29 cellular contexts compared by ENCODE assay signal in genomic region chr2:210620456-210620855, GRCh38.
DNase-seq lines count a peak whose midpoint lies in the region; ATAC-seq and TF ChIP-seq lines count a peak whose summit lies in the region.
"Had no signal": no experiment of that assay in that cellular context is flagged by ENCODE, and none has a peak within 500 bp of the region (broad histone marks: within the 10 kb centered on the region; RNA-seq: fewer than 3 reads in every experiment).

No MANE protein-coding gene starts in this region.

- BruUV-seq in A673 (replicated peaks; lab: Mats Ljungman, UMichigan): no TSS peak

- no peak overlapping the region for H3K4me3 Mint-ChIP-seq in endodermal cell
- no peak overlapping the region for H3K4me3 Mint-ChIP-seq in stimulated activated effector memory CD8-positive, alpha-beta T cell treated with anti-CD3 and anti-CD28 coated beads, Interleukin-12 subunit alpha, Interleukin-12 subunit beta, amount 100 ng/mL, for 72 hours
- no peak overlapping the region for H3K4me3 Mint-ChIP-seq in activated naive CD4-positive, alpha-beta T cell treated with anti-CD3 and anti-CD28 coated beads for 36 hours
- H3K4me3 Mint-ChIP-seq: activated naive CD8-positive, alpha-beta T cell treated with anti-CD3 and anti-CD28 coated beads, Interleukin-2, amount 10 ng/mL, durations not matched to agents 7 days and 5 days; CD8-positive, alpha-beta memory T cell; naive B cell; T-cell had no signal

- no peak overlapping the region for H3K27ac ChIP-seq in A673 (ENCODE audit: low read depth, low read length, poor library complexity, severe bottlenecking)
- peak overlapping the region; percentile 43; the same call in 1 of the 2 replicates for H3K27ac ChIP-seq in HUES64 (ENCODE audit: low read depth, low read length)
- H3K27ac ChIP-seq in endodermal cell (ENCODE audit: low read depth, low read length): no peak overlapping the region
- no peak overlapping the region for H3K27ac ChIP-seq in hepatocyte
- H3K27ac ChIP-seq: heart left ventricle, prostate gland, SJSA1, testis had no signal

- H4K20me1 ChIP-seq in hepatocyte (ENCODE audit: insufficient read depth, poor library complexity, severe bottlenecking): no peaks in the 10 kb centered on the region

- no peak overlapping the region for H2AFZ ChIP-seq in hepatocyte

- no peak for ATAC-seq in stimulated activated effector memory CD8-positive, alpha-beta T cell treated with anti-CD3 and anti-CD28 coated beads, Interleukin-12 subunit alpha, Interleukin-12 subunit beta, amount 100 ng/mL, for 72 hours
- ATAC-seq: heart left ventricle, left ventricle myocardium superior, T-cell had no signal

- CTCF ChIA-PET in A673 (lab: Charles Lee): no interaction called here
- CTCF ChIA-PET in activated naive CD4-positive, alpha-beta T cell treated with anti-CD3 and anti-CD28 coated beads for 36 hours (lab: Charles Lee): interaction anchor here (0.6 kb wide), 1 partner anchor 403 kb away, joined by 3 read pairs; no protein-coding TSS in a partner anchor

- no peaks in the 10 kb centered on the region for H3K9me3 Mint-ChIP-seq in endodermal cell
- no peaks in the 10 kb centered on the region for H3K9me3 Mint-ChIP-seq in stimulated activated effector memory CD8-positive, alpha-beta T cell treated with anti-CD3 and anti-CD28 coated beads, Interleukin-12 subunit alpha, Interleukin-12 subunit beta, amount 100 ng/mL, for 72 hours
- H3K9me3 Mint-ChIP-seq in activated naive CD4-positive, alpha-beta T cell treated with anti-CD3 and anti-CD28 coated beads for 36 hours: no peaks in the 10 kb centered on the region
- H3K9me3 Mint-ChIP-seq: activated naive CD8-positive, alpha-beta T cell treated with anti-CD3 and anti-CD28 coated beads, Interleukin-2, amount 10 ng/mL, durations not matched to agents 7 days and 5 days; CD8-positive, alpha-beta memory T cell; naive B cell; T-cell had no signal

- H3K27me3 ChIP-seq in A673 (replicated peaks; ENCODE audit: insufficient read depth, low read depth, low read length, poor library complexity): no peaks in the 10 kb centered on the region
- H3K27me3 ChIP-seq in HUES64 (ENCODE audit: insufficient read depth, low read length): no peaks in the 10 kb centered on the region
- H3K27me3 ChIP-seq in endodermal cell (ENCODE audit: control insufficient read depth, insufficient read depth, low read length, poor library complexity, severe bottlenecking): no peaks in the 10 kb centered on the region
- H3K27me3 ChIP-seq in hepatocyte: no peaks in the 10 kb centered on the region
- H3K27me3 ChIP-seq: heart left ventricle, SJSA1, testis had no signal

- H3K36me3 ChIP-seq in A673 (ENCODE audit: insufficient read depth, low read length, poor library complexity, severe bottlenecking): no peaks in the 10 kb centered on the region
- H3K36me3 ChIP-seq in HUES64 (ENCODE audit: insufficient read depth, low read length): no peaks in the 10 kb centered on the region
- no peaks in the 10 kb centered on the region for H3K36me3 ChIP-seq in endodermal cell (ENCODE audit: control insufficient read depth, insufficient read depth, low read length)
- no peaks in the 10 kb centered on the region for H3K36me3 ChIP-seq in hepatocyte (replicated peaks; ENCODE audit: insufficient read depth, low read depth)
- H3K36me3 ChIP-seq: HAP-1, heart left ventricle, prostate gland, SJSA1 had no signal

- H3K9me3 ChIP-seq in A673 (ENCODE audit: low read depth, low read length, poor library complexity, severe bottlenecking) (no peaks in the 10 kb centered on the region), HUES64 (ENCODE audit: insufficient read depth, low read depth, low read length) (no peaks in the 10 kb centered on the region), endodermal cell (ENCODE audit: control insufficient read depth, low read length) (no peaks in the 10 kb centered on the region), hepatocyte (ENCODE audit: low read depth) (no peaks in the 10 kb centered on the region)
- H3K9me3 ChIP-seq: HAP-1, heart left ventricle, prostate gland, SJSA1, testis had no signal

- intact Hi-C loops in A673 (cut with micrococcal nuclease; ENCODE audit: unreplicated experiment): no loop called here
- intact Hi-C loops in activated naive CD4-positive, alpha-beta T cell treated with anti-CD3 and anti-CD28 coated beads for 36 hours (cut with micrococcal nuclease): no loop called here

- no peaks in the 10 kb centered on the region for H3K27me3 Mint-ChIP-seq in endodermal cell (ENCODE audit: insufficient read depth)
- H3K27me3 Mint-ChIP-seq in activated naive CD4-positive, alpha-beta T cell treated with anti-CD3 and anti-CD28 coated beads for 36 hours (ENCODE audit: low read depth): peaks cover 4% of the 10 kb centered on the region
- H3K27me3 Mint-ChIP-seq: CD8-positive, alpha-beta memory T cell; naive B cell; T-cell had no signal

- no peak overlapping the region for H3K9ac ChIP-seq in HUES64 (ENCODE audit: low read depth, low read length)
- H3K9ac ChIP-seq in endodermal cell (ENCODE audit: extremely low read depth, low read length, poor library complexity, severe bottlenecking): no peak overlapping the region

- H3K4me1 ChIP-seq in A673 (ENCODE audit: insufficient read depth, low read length, poor library complexity, severe bottlenecking): peaks cover 5% of the 10 kb centered on the region
- H3K4me1 ChIP-seq in HUES64 (ENCODE audit: insufficient read depth, low read length): peaks cover 10% of the 10 kb centered on the region
- no peaks in the 10 kb centered on the region for H3K4me1 ChIP-seq in endodermal cell (ENCODE audit: control insufficient read depth, insufficient read depth, low read length)
- H3K4me1 ChIP-seq in hepatocyte (ENCODE audit: insufficient read depth): no peaks in the 10 kb centered on the region
- H3K4me1 ChIP-seq: HAP-1, heart left ventricle, prostate gland, SJSA1, testis had no signal

- H3K4me2 ChIP-seq in hepatocyte: no peak overlapping the region

- H3K36me3 Mint-ChIP-seq in endodermal cell (ENCODE audit: low read depth): no peaks in the 10 kb centered on the region
- H3K36me3 Mint-ChIP-seq in stimulated activated effector memory CD8-positive, alpha-beta T cell treated with anti-CD3 and anti-CD28 coated beads, Interleukin-12 subunit alpha, Interleukin-12 subunit beta, amount 100 ng/mL, for 72 hours: no peaks in the 10 kb centered on the region
- no peaks in the 10 kb centered on the region for H3K36me3 Mint-ChIP-seq in activated naive CD4-positive, alpha-beta T cell treated with anti-CD3 and anti-CD28 coated beads for 36 hours (ENCODE audit: low read depth)
- H3K36me3 Mint-ChIP-seq: activated naive CD8-positive, alpha-beta T cell treated with anti-CD3 and anti-CD28 coated beads, Interleukin-2, amount 10 ng/mL, durations not matched to agents 7 days and 5 days; CD8-positive, alpha-beta memory T cell; naive B cell; T-cell had no signal

- H3K79me2 ChIP-seq in hepatocyte: no peaks in the 10 kb centered on the region

- POLR2A ChIA-PET in A673 (lab: Charles Lee; ENCODE audit: low non-redundant PET): no interaction called here

- peak overlapping the region; percentile 27 for H3K27ac Mint-ChIP-seq in endodermal cell
- H3K27ac Mint-ChIP-seq in stimulated activated effector memory CD8-positive, alpha-beta T cell treated with anti-CD3 and anti-CD28 coated beads, Interleukin-12 subunit alpha, Interleukin-12 subunit beta, amount 100 ng/mL, for 72 hours: no peak overlapping the region
- H3K27ac Mint-ChIP-seq in activated naive CD4-positive, alpha-beta T cell treated with anti-CD3 and anti-CD28 coated beads for 36 hours: no peak overlapping the region
- H3K27ac Mint-ChIP-seq: activated naive CD8-positive, alpha-beta T cell treated with anti-CD3 and anti-CD28 coated beads, Interleukin-2, amount 10 ng/mL, durations not matched to agents 7 days and 5 days; CD8-positive, alpha-beta memory T cell; naive B cell; T-cell had no signal

- no peak for TF ChIP-seq CTCF in A673 (conservative IDR thresholded peaks at IDR 0.05; ENCODE audit: low read depth, low read length)
- no peak for TF ChIP-seq CTCF in endodermal cell (conservative IDR thresholded peaks at IDR 0.05)
- no peak for TF ChIP-seq CTCF in hepatocyte (IDR thresholded peaks at IDR 0.05; ENCODE audit: poor library complexity)

- 88% methylated on average over 2 of the region's 3 CpGs for WGBS in HUES64
- 74% methylated on average over 3 of the region's 3 CpGs; no CpG with 5 or more reads in 1 of the 2 experiments for WGBS in endodermal cell (ENCODE audit: insufficient coverage in 1 of 2, insufficient read length in 1 of 2), 2 experiments
- 80% methylated on average over 3 of the region's 3 CpGs for WGBS in hepatocyte (ENCODE audit: low lambda C conversion rate, missing lambda C conversion rate)

- peaks cover 3% of the 10 kb centered on the region for H3K4me1 Mint-ChIP-seq in endodermal cell
- H3K4me1 Mint-ChIP-seq in stimulated activated effector memory CD8-positive, alpha-beta T cell treated with anti-CD3 and anti-CD28 coated beads, Interleukin-12 subunit alpha, Interleukin-12 subunit beta, amount 100 ng/mL, for 72 hours: no peaks in the 10 kb centered on the region
- H3K4me1 Mint-ChIP-seq in activated naive CD4-positive, alpha-beta T cell treated with anti-CD3 and anti-CD28 coated beads for 36 hours (ENCODE audit: low read depth): no peaks in the 10 kb centered on the region
- H3K4me1 Mint-ChIP-seq: activated naive CD8-positive, alpha-beta T cell treated with anti-CD3 and anti-CD28 coated beads, Interleukin-2, amount 10 ng/mL, durations not matched to agents 7 days and 5 days; CD8-positive, alpha-beta memory T cell; naive B cell; T-cell had no signal

- H3K4me3 ChIP-seq in A673 (ENCODE audit: low read depth, low read length, poor library complexity, severe bottlenecking): no peak overlapping the region
- H3K4me3 ChIP-seq in HUES64 (ENCODE audit: low read length): no peak overlapping the region
- no peak overlapping the region for H3K4me3 ChIP-seq in endodermal cell (ENCODE audit: low read length)
- no peak overlapping the region for H3K4me3 ChIP-seq in hepatocyte
- H3K4me3 ChIP-seq: HAP-1, heart left ventricle, prostate gland, SJSA1, testis had no signal

- no peaks in the 10 kb centered on the region for H3K9me2 ChIP-seq in hepatocyte (replicated peaks; ENCODE audit: insufficient read depth)

- DNase-seq in A673 (ENCODE audit: low spot score): peak; percentile 52
- peak; percentile 78 for DNase-seq in endodermal cell
- DNase-seq in iPS-NIHi7 (ENCODE audit: extremely low spot score): peak; percentile 27
- DNase-seq in DMS53 (lab: John Stamatoyannopoulos, UW): no peak
- DNase-seq in stimulated activated effector memory CD8-positive, alpha-beta T cell treated with anti-CD3 and anti-CD28 coated beads, Interleukin-12 subunit alpha, Interleukin-12 subunit beta, amount 100 ng/mL, for 72 hours (ENCODE audit: low spot score in 2 of 2): no peak
- no peak for DNase-seq in activated naive CD4-positive, alpha-beta T cell treated with anti-CD3 and anti-CD28 coated beads for 36 hours
- no peak for DNase-seq in hepatocyte (ENCODE audit: low spot score)
- DNase-seq: 8988T; activated CD4-positive, alpha-beta T cell treated with anti-CD3 and anti-CD28 coated beads for 1 hour; activated effector memory CD4-positive, alpha-beta T cell treated with anti-CD3 and anti-CD28 coated beads, Interleukin-2, amount 50 U/mL, for 16 hours; activated naive CD8-positive, alpha-beta T cell treated with anti-CD3 and anti-CD28 coated beads, Interleukin-2, amount 10 ng/mL, durations not matched to agents 7 days and 5 days; activated T-cell treated with anti-CD3 and anti-CD28 coated beads for 4 hours; CD8-positive, alpha-beta memory T cell; heart left ventricle; KG1; left ventricle myocardium superior; MM.1S; naive B cell; NCI-H2029; NCI-H69; RPMI8226; stimulated activated CD4-positive, alpha-beta T cell treated with anti-CD3 and anti-CD28 coated beads, Interleukin-15, amount 100 ng/mL, for 24 hours; stimulated activated naive CD4-positive, alpha-beta T cell treated with Interleukin-2 at 50 U/mL for 16 hours; T-cell; testis had no signal

Comparison
In these comparisons a context has a peak if more than half of its experiments do, and no peak if none do; other contexts are left out.
1. DNase-seq: peak in A673 (single experiment), endodermal cell (single experiment) and iPS-NIHi7 (single experiment); none in DMS53 (single experiment), stimulated activated effector memory CD8-positive, alpha-beta T cell treated with anti-CD3 and anti-CD28 coated beads, Interleukin-12 subunit alpha, Interleukin-12 subunit beta, amount 100 ng/mL, for 72 hours (0 of 2), activated naive CD4-positive, alpha-beta T cell treated with anti-CD3 and anti-CD28 coated beads for 36 hours (single experiment) and hepatocyte (single experiment).